Comparison of ENCODE assay signal across 8 cellular contexts in the genomic region with DNA sequence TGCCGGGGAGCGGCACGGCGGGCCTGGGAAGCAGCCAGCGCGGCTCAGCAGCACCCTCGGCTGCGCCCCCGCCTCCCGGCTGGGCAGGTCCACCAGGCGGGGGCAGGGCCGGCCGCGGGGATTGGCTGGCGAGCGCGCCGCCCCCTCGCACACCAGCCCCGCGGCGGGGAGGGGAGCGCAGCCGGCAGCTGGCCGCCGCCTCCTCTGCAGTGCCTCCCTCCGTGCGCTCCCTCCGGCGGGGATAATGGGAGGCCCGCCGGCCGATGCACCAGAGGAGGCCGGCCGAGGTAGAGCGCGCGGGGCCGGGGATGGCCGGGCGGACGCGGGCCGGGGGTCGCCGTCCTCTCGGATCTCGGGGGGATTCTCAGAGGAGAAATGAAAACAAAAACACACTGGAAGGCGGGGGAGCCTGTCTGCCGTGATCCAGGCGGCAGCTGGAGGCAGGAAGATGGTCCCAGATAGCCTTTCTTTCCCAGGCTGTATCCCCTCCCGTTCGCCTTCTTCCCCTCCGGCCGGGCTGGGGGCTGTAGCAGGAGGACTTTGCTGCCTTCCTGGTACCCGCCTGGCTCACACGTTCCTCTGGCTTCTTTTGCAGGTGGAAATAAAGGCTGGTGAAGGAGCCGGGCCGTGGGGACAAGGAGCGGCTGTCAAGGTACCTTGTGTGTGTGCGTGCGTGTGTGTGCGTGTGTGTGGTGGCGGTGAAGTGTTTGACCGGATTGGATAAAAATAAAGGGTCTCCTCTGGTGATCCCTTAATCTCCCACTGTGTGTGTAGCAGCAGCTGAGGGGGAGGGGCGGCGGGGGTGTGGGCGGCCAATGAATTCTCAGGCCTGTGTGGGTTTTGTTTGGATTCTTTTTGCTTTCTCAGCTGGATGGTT. TPM values are rescaled to one million over a fixed set of nuclear protein-coding genes. Genes with fewer than 3 reads are reported as not detected.
DNase-seq lines count a peak whose midpoint lies in the region; ATAC-seq and TF ChIP-seq lines count a peak whose summit lies in the region.

No MANE protein-coding gene starts in this region.

- peak; percentile 81 for DNase-seq in activated T-helper 1 cell treated with anti-CD3 and anti-CD28 coated beads, Interleukin-12 subunit alpha, Interleukin-12 subunit beta, Interleukin-2, Interleukin-4 antibody, amounts not matched to agents 30 ng/mL and 10 ng/mL and 1 ng/mL, durations not matched to agents 14 hours and 24 hours and 36 hours (ENCODE audit: low spot score)
- peak; percentile 73 for DNase-seq in fibroblast of the aortic adventitia (ENCODE audit: low read depth)
- DNase-seq in natural killer cell treated with Interleukin-12 subunit alpha and Interleukin-12 subunit beta and Interleukin-15 and Interleukin-18, amount 100 ng/mL, for 72 hours (ENCODE audit: low spot score), result peak; percentile 93
- DNase-seq in stomach, result peak; percentile 87

- TF ChIP-seq POLR2A in stomach (IDR thresholded peaks at IDR 0.05), result no peak

- TF ChIP-seq EP300 in stomach (IDR thresholded peaks at IDR 0.05), result no peak

- H3K9ac ChIP-seq in OCI-LY1 (ENCODE audit: low read length), result peak overlapping the region; percentile 51; the same call in 1 of the 2 replicates

- intact Hi-C loops in activated T-helper 1 cell treated with anti-CD3 and anti-CD28 coated beads, Interleukin-12 subunit alpha, Interleukin-12 subunit beta, Interleukin-2, Interleukin-4 antibody, amounts not matched to agents 30 ng/mL and 10 ng/mL and 1 ng/mL, durations not matched to agents 14 hours and 24 hours and 36 hours (cut with micrococcal nuclease), result loop anchor here (1.0 to 5.0 kb wide), 7 partner anchors 15 to 196 kb away; a partner anchor contains a TSS
- intact Hi-C loops in stomach (cut with DNase I; ENCODE audit: low total_unique reads), result no loop called here

- H4K20me1 ChIP-seq in OCI-LY1 (ENCODE audit: insufficient read depth, low read length), result no peaks in the 10 kb centered on the region

- peaks cover 14% of the 10 kb centered on the region for H3K36me3 ChIP-seq in OCI-LY1 (ENCODE audit: insufficient read depth, low read length)
- peaks cover 0 to 5% (median 2%) of the 10 kb centered on the region in 4 donors for H3K36me3 ChIP-seq in stomach

- no peaks in the 10 kb centered on the region for H3F3A ChIP-seq in OCI-LY1 (ENCODE audit: insufficient read depth, low read length)

- 4 to 7% (median 5%) methylated on average over 42 to 68 of the region's 68 CpGs for WGBS in stomach, 5 donors

- no peaks in the 10 kb centered on the region for H3K9me3 Mint-ChIP-seq in activated T-helper 1 cell treated with anti-CD3 and anti-CD28 coated beads, Interleukin-12 subunit alpha, Interleukin-12 subunit beta, Interleukin-2, Interleukin-4 antibody, amounts not matched to agents 30 ng/mL and 10 ng/mL and 1 ng/mL, durations not matched to agents 14 hours and 24 hours and 36 hours
- H3K9me3 Mint-ChIP-seq in natural killer cell treated with Interleukin-12 subunit alpha and Interleukin-12 subunit beta and Interleukin-15 and Interleukin-18, amount 100 ng/mL, for 72 hours, result no peaks in the 10 kb centered on the region

- H3K4me2 ChIP-seq in OCI-LY1 (ENCODE audit: low read length), result peak overlapping the region; percentile 95

- H3K9me2 ChIP-seq in OCI-LY1 (ENCODE audit: low read depth, low read length), result no peaks in the 10 kb centered on the region

- peaks cover 2% of the 10 kb centered on the region for H3K27me3 Mint-ChIP-seq in activated T-helper 1 cell treated with anti-CD3 and anti-CD28 coated beads, Interleukin-12 subunit alpha, Interleukin-12 subunit beta, Interleukin-2, Interleukin-4 antibody, amounts not matched to agents 30 ng/mL and 10 ng/mL and 1 ng/mL, durations not matched to agents 14 hours and 24 hours and 36 hours (ENCODE audit: insufficient read depth)
- H3K27me3 Mint-ChIP-seq in natural killer cell treated with Interleukin-12 subunit alpha and Interleukin-12 subunit beta and Interleukin-15 and Interleukin-18, amount 100 ng/mL, for 72 hours, result no peaks in the 10 kb centered on the region

- H3K9me3 ChIP-seq in OCI-LY1 (ENCODE audit: low read length) (no peaks in the 10 kb centered on the region), stomach (no peaks in the 10 kb centered on the region)

- peaks cover 11% of the 10 kb centered on the region for H3K36me3 Mint-ChIP-seq in activated T-helper 1 cell treated with anti-CD3 and anti-CD28 coated beads, Interleukin-12 subunit alpha, Interleukin-12 subunit beta, Interleukin-2, Interleukin-4 antibody, amounts not matched to agents 30 ng/mL and 10 ng/mL and 1 ng/mL, durations not matched to agents 14 hours and 24 hours and 36 hours (ENCODE audit: low read depth)
- H3K36me3 Mint-ChIP-seq in natural killer cell treated with Interleukin-12 subunit alpha and Interleukin-12 subunit beta and Interleukin-15 and Interleukin-18, amount 100 ng/mL, for 72 hours, result no peaks in the 10 kb centered on the region

- H3K4me1 Mint-ChIP-seq in activated T-helper 1 cell treated with anti-CD3 and anti-CD28 coated beads, Interleukin-12 subunit alpha, Interleukin-12 subunit beta, Interleukin-2, Interleukin-4 antibody, amounts not matched to agents 30 ng/mL and 10 ng/mL and 1 ng/mL, durations not matched to agents 14 hours and 24 hours and 36 hours (ENCODE audit: low read depth), result peaks cover 69% of the 10 kb centered on the region
- peaks cover 53 to 80% of the 10 kb centered on the region in 2 donors for H3K4me1 Mint-ChIP-seq in natural killer cell treated with Interleukin-12 subunit alpha and Interleukin-12 subunit beta and Interleukin-15 and Interleukin-18, amount 100 ng/mL, for 72 hours (ENCODE audit: low read depth in 2 of 2)

- peak; percentile 94 for ATAC-seq in GM19438 (IDR thresholded peaks at IDR 0.05; ENCODE audit: low read depth, unreplicated experiment)
- ATAC-seq in HG03558 (IDR thresholded peaks at IDR 0.05; ENCODE audit: extremely low read depth, unreplicated experiment), result peak; percentile 71
- ATAC-seq in natural killer cell treated with Interleukin-12 subunit alpha and Interleukin-12 subunit beta and Interleukin-15 and Interleukin-18, amount 100 ng/mL, for 72 hours, result peak; percentile 97 to 98

- peak overlapping the region; percentile 62 for H3K4me3 ChIP-seq in OCI-LY1 (ENCODE audit: low read depth, low read length, poor library complexity, severe bottlenecking)
- peak overlapping the region; percentile 83 for H3K4me3 ChIP-seq in fibroblast of the aortic adventitia (ENCODE audit: low read depth, low read length)
- H3K4me3 ChIP-seq in stomach, result peak overlapping the region; percentile 56 to 65 (median 57)

- no peak for TF ChIP-seq CTCF in C4-2B (conservative IDR thresholded peaks at IDR 0.05)
- TF ChIP-seq CTCF in OCI-LY1 (IDR thresholded peaks at IDR 0.05; ENCODE audit: low read length), result no peak
- peak; percentile 19 for TF ChIP-seq CTCF in fibroblast of the aortic adventitia (IDR thresholded peaks at IDR 0.05; ENCODE audit: insufficient read depth, low read length)
- TF ChIP-seq CTCF in stomach (IDR thresholded peaks at IDR 0.05), result peak in 1 of 7 experiments; percentile 20

- peak overlapping the region; percentile 89 for H3K4me3 Mint-ChIP-seq in activated T-helper 1 cell treated with anti-CD3 and anti-CD28 coated beads, Interleukin-12 subunit alpha, Interleukin-12 subunit beta, Interleukin-2, Interleukin-4 antibody, amounts not matched to agents 30 ng/mL and 10 ng/mL and 1 ng/mL, durations not matched to agents 14 hours and 24 hours and 36 hours
- H3K4me3 Mint-ChIP-seq in natural killer cell treated with Interleukin-12 subunit alpha and Interleukin-12 subunit beta and Interleukin-15 and Interleukin-18, amount 100 ng/mL, for 72 hours, result peak overlapping the region; percentile 82

- no peak overlapping the region for H2AFZ ChIP-seq in OCI-LY1 (ENCODE audit: low read length)

- H3K27ac ChIP-seq in C4-2B, result peak overlapping the region; percentile 40
- H3K27ac ChIP-seq in OCI-LY1 (ENCODE audit: low read depth, low read length, poor library complexity, severe bottlenecking), result no peak overlapping the region
- peak overlapping the region; percentile 60 to 73 (median 65) for H3K27ac ChIP-seq in stomach

- H3K4me1 ChIP-seq in OCI-LY1 (ENCODE audit: insufficient read depth, low read length, severe bottlenecking) (peaks cover 12% of the 10 kb centered on the region), stomach (peaks cover 22 to 84% (median 62%) of the 10 kb centered on the region in 4 donors)

- no peaks in the 10 kb centered on the region for H3K27me3 ChIP-seq in OCI-LY1 (ENCODE audit: insufficient read depth, low read length)
- H3K27me3 ChIP-seq in stomach, result no peaks in the 10 kb centered on the region

- H3K79me2 ChIP-seq in OCI-LY1 (ENCODE audit: insufficient read depth, low read length), result no peaks in the 10 kb centered on the region

- peak overlapping the region; percentile 66 for H3K27ac Mint-ChIP-seq in activated T-helper 1 cell treated with anti-CD3 and anti-CD28 coated beads, Interleukin-12 subunit alpha, Interleukin-12 subunit beta, Interleukin-2, Interleukin-4 antibody, amounts not matched to agents 30 ng/mL and 10 ng/mL and 1 ng/mL, durations not matched to agents 14 hours and 24 hours and 36 hours
- H3K27ac Mint-ChIP-seq in natural killer cell treated with Interleukin-12 subunit alpha and Interleukin-12 subunit beta and Interleukin-15 and Interleukin-18, amount 100 ng/mL, for 72 hours, result peak overlapping the region in 1 of 2 donors; percentile 83

RNA-seq across cellular contexts. Expression of a gene that starts 18.0 kb away (rescaled TPM):
- total RNA-seq in activated T-helper 1 cell treated with anti-CD3 and anti-CD28 coated beads, Interleukin-12 subunit alpha, Interleukin-12 subunit beta, Interleukin-2, Interleukin-4 antibody, amounts not matched to agents 30 ng/mL and 10 ng/mL and 1 ng/mL, durations not matched to agents 14 hours and 24 hours and 36 hours, result 19.2 and 20.5 TPM in 2 replicates
- 2.4 and 6.1 TPM in 2 replicates for total RNA-seq in fibroblast of the aortic adventitia (ENCODE audit: low replicate concordance)
- total RNA-seq in natural killer cell treated with Interleukin-12 subunit alpha and Interleukin-12 subunit beta and Interleukin-15 and Interleukin-18, amount 100 ng/mL, for 72 hours, result 10 to 100 TPM; 29.3 to 70.3 TPM
- 10 to 100 TPM; 14.7 to 31.5 (median 17.8) TPM for total RNA-seq in stomach
- polyA plus RNA-seq in stomach, result 1 to 10 TPM; 1.7 to 2.2 (median 1.8) TPM
